Comparison of ENCODE assay signal across 9 cellular contexts in the genomic region with DNA sequence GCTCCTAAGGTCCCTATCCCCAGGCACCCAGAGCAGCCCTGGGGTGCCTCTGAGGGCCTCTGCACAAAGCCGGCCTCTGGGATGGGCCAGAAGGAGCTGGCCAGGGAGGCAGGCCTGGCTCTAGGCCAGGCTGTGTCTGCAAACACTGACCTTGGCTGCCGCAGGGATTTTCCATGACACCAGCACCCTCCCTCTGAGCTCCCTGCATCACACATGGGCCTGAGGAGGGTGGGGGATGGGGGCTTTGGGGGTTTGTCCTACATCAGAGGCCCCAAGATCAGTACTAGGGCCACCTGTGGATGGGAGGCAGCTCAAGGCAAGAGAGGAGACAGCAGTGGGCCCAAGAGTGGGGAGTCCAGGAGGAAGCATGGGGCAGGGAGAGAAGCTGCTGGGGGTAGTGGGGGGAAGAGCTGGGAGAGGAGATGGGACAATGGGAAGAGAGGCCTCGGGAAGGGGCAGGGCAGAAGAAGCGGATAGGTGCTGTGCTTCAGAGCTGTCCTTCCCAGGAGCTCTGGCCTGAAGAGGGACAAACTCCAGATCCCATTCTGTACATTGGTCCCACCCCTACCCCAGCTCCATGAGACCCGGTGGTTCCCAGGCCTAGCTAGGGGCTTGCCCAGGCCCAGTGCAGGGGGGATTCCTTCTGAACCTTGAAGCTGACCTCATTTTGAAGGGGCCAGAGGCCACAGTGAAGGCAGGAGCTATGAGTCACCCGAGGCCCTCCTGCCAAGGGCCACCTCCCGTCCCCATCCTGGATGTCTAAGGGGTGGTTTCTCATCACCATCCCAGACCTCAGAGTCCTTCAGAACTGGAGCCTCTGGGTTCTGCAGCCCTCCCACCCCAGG. TPM values are rescaled to one million over a fixed set of nuclear protein-coding genes. Genes with fewer than 3 reads are reported as not detected.
A peak's percentile ranks its signal among the peaks of the same experiment; 100 is the strongest.
DNase-seq lines count a peak whose midpoint lies in the region; ATAC-seq and TF ChIP-seq lines count a peak whose summit lies in the region.
"Had no signal": no experiment of that assay in that cellular context is flagged by ENCODE, and none has a peak within 500 bp of the region (broad histone marks: within the 10 kb centered on the region; RNA-seq: fewer than 3 reads in every experiment).

No MANE protein-coding gene starts in this region.

- no peaks in the 10 kb centered on the region for H3K36me3 ChIP-seq in right lobe of liver
- no peaks in the 10 kb centered on the region for H3K36me3 ChIP-seq in upper lobe of left lung

- peak overlapping the region; percentile 31 to 74 (median 59) for H3K27ac ChIP-seq in right lobe of liver
- H3K27ac ChIP-seq in upper lobe of left lung, result peak overlapping the region; percentile 57 to 87 (median 74)
- H3K27ac ChIP-seq: 22Rv1 had no signal

- intact Hi-C loops in right lobe of liver (cut with DNase I), result no loop called here

- no peaks in the 10 kb centered on the region for H3K36me3 Mint-ChIP-seq in endothelial cell (ENCODE audit: low read depth, unreplicated experiment)

- H3K27me3 Mint-ChIP-seq in endothelial cell (ENCODE audit: unreplicated experiment), result peaks cover 3% of the 10 kb centered on the region

- no peak for TF ChIP-seq POLR2A in right lobe of liver (IDR thresholded peaks at IDR 0.05)
- TF ChIP-seq POLR2A in upper lobe of left lung (IDR thresholded peaks at IDR 0.05), result no peak

- peak in 2 of 4 donors; percentile 48 to 75 for TF ChIP-seq EP300 in upper lobe of left lung (IDR thresholded peaks at IDR 0.05)

- no peaks in the 10 kb centered on the region for H3K9me3 Mint-ChIP-seq in endothelial cell (ENCODE audit: unreplicated experiment)

- H3K4me3 ChIP-seq in right lobe of liver (no peak overlapping the region), upper lobe of left lung (no peak overlapping the region)

- H3K4me1 Mint-ChIP-seq in endothelial cell (ENCODE audit: unreplicated experiment), result peaks cover 2% of the 10 kb centered on the region

- no peak for TF ChIP-seq CTCF in right lobe of liver (IDR thresholded peaks at IDR 0.05)
- no peak for TF ChIP-seq CTCF in upper lobe of left lung (IDR thresholded peaks at IDR 0.05)
- TF ChIP-seq CTCF in endothelial cell (IDR thresholded peaks at IDR 0.05; ENCODE audit: unreplicated experiment), result no peak

- H3K27me3 ChIP-seq in right lobe of liver (no peaks in the 10 kb centered on the region), upper lobe of left lung (no peaks in the 10 kb centered on the region)

- H3K4me1 ChIP-seq in right lobe of liver (peaks cover 0 to 53% (median 17%) of the 10 kb centered on the region in 4 donors), upper lobe of left lung (peaks cover 37 to 48% (median 44%) of the 10 kb centered on the region in 4 donors)

- H3K4me3 Mint-ChIP-seq in endothelial cell (ENCODE audit: unreplicated experiment), result no peak overlapping the region

- ATAC-seq in right lobe of liver (peak; percentile 63 to 73 (median 70)), upper lobe of left lung (ENCODE audit: low FRiP score in 2 of 2) (peak; percentile 35 to 54), GM19328 (IDR thresholded peaks at IDR 0.05; ENCODE audit: unreplicated experiment) (no peak)

- no CpG with 5 or more reads among the region's 7 CpGs for WGBS in right lobe of liver (ENCODE audit: insufficient coverage, low coverage, low lambda C conversion rate, missing lambda C conversion rate)
- WGBS in upper lobe of left lung, 2 donors, result 38 to 67% methylated on average over 3 to 7 of the region's 7 CpGs

- peak in 2 of 3 experiments; percentile 29 to 51 for DNase-seq in NCI-H1417 (lab: John Stamatoyannopoulos, UW)
- DNase-seq in NCI-H1417 treated with DMSO at 0.1 percent for 48 hours (lab: John Stamatoyannopoulos, UW), result no peak
- DNase-seq in cerebellar cortex (ENCODE audit: low spot score), result peak; percentile 50
- DNase-seq in right lobe of liver, result peak; percentile 87 to 94 (median 89)
- DNase-seq in upper lobe of left lung, result peak in 1 of 2 donors; percentile 85
- no peak for DNase-seq in endothelial cell (ENCODE audit: low spot score)
- DNase-seq in NCI-H1930 (lab: John Stamatoyannopoulos, UW), result no peak

- H3K9me3 ChIP-seq in right lobe of liver (no peaks in the 10 kb centered on the region), upper lobe of left lung (no peaks in the 10 kb centered on the region)

- H3K27ac Mint-ChIP-seq in endothelial cell (ENCODE audit: unreplicated experiment), result no peak overlapping the region

RNA-seq across cellular contexts. Expression of a gene that starts 28.0 kb away (rescaled TPM):
- total RNA-seq in right lobe of liver (under 1 TPM; 0.18 to 0.43 (median 0.33) TPM), upper lobe of left lung (10 to 100 TPM in 4 of 6 donors, 1 to 10 TPM in 2; 3.0 to 36.1 (median 17.5) TPM), endothelial cell (ENCODE audit: unreplicated experiment) (not detected)

RNA-seq across cellular contexts. Expression of a gene that starts 43.5 kb away (rescaled TPM):
- total RNA-seq in right lobe of liver, result 10 to 100 TPM; 14.2 to 73.9 (median 27.2) TPM
- total RNA-seq in upper lobe of left lung, result 10 to 100 TPM; 36.7 to 59.4 (median 45.7) TPM
- total RNA-seq in endothelial cell (ENCODE audit: unreplicated experiment), result 23.8 TPM

Comparison
In these comparisons a context has a peak if more than half of its experiments do, and no peak if none do; other contexts are left out.
1. DNase-seq: peak in NCI-H1417 (2 of 3), cerebellar cortex (single experiment) and right lobe of liver (3 of 3); none in NCI-H1417 treated with DMSO at 0.1 percent for 48 hours (single experiment), endothelial cell (single experiment) and NCI-H1930 (0 of 2).